In the genomic region with DNA sequence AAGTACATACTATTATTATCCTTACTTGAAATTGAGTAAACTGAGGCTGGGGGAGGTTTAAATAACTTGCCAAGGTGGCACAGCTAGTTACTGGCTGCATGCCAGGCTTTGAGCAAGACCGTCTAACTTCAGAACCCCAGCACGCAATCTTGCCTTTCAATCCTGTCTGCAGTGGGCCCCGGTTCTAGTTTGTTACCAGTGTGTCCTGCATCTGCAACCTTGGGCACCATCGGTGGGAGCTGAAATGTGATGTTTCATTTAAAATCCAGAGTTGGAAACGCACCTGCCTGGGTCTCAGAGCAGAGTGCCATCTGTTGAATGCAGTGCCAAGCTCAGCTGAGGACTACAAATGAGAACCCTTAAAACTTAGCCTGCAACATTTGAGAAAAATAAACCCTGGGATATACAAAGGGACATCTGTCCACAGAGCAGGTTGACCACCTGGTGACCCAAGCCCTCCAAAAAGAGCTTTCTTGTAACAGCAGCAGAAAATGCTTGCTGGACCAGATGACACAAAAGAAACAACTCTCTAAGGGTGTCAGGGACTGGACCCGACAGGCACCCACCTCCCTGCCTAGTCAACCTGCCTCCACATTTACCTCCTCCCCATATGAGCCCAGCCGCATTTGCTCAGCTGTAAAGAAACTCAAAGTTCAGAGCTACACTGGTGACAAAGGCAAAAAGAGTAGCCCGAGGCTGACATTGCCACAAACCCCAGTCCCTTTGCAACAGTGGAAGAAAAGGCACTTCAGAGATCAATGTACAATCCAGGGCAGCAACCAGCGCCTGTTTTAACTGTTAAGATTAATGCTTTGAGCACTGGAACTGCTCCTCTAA, we compare ENCODE assay signal across 1 cellular context.
TF ChIP-seq lines count a peak whose summit lies in the region.

No MANE protein-coding gene starts in this region.

TF ChIP-seq in HepG2, 621 proteins besides CTCF, POLR2A, EP300 and RAD21 (continued from another document and continues in another):
- TF ChIP-seq, protein P1, sequence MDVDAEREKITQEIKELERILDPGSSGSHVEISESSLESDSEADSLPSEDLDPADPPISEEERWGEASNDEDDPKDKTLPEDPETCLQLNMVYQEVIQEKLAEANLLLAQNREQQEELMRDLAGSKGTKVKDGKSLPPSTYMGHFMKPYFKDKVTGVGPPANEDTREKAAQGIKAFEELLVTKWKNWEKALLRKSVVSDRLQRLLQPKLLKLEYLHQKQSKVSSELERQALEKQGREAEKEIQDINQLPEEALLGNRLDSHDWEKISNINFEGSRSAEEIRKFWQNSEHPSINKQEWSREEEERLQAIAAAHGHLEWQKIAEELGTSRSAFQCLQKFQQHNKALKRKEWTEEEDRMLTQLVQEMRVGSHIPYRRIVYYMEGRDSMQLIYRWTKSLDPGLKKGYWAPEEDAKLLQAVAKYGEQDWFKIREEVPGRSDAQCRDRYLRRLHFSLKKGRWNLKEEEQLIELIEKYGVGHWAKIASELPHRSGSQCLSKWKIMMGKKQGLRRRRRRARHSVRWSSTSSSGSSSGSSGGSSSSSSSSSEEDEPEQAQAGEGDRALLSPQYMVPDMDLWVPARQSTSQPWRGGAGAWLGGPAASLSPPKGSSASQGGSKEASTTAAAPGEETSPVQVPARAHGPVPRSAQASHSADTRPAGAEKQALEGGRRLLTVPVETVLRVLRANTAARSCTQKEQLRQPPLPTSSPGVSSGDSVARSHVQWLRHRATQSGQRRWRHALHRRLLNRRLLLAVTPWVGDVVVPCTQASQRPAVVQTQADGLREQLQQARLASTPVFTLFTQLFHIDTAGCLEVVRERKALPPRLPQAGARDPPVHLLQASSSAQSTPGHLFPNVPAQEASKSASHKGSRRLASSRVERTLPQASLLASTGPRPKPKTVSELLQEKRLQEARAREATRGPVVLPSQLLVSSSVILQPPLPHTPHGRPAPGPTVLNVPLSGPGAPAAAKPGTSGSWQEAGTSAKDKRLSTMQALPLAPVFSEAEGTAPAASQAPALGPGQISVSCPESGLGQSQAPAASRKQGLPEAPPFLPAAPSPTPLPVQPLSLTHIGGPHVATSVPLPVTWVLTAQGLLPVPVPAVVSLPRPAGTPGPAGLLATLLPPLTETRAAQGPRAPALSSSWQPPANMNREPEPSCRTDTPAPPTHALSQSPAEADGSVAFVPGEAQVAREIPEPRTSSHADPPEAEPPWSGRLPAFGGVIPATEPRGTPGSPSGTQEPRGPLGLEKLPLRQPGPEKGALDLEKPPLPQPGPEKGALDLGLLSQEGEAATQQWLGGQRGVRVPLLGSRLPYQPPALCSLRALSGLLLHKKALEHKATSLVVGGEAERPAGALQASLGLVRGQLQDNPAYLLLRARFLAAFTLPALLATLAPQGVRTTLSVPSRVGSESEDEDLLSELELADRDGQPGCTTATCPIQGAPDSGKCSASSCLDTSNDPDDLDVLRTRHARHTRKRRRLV (CRISPR knock-in tag; IDR thresholded peaks at IDR 0.05): no peak
- no peak for TF ChIP-seq ZNF660 (CRISPR knock-in tag; IDR thresholded peaks at IDR 0.05; ENCODE audit: borderline replicate concordance, low read depth)
- TF ChIP-seq, protein P2, sequence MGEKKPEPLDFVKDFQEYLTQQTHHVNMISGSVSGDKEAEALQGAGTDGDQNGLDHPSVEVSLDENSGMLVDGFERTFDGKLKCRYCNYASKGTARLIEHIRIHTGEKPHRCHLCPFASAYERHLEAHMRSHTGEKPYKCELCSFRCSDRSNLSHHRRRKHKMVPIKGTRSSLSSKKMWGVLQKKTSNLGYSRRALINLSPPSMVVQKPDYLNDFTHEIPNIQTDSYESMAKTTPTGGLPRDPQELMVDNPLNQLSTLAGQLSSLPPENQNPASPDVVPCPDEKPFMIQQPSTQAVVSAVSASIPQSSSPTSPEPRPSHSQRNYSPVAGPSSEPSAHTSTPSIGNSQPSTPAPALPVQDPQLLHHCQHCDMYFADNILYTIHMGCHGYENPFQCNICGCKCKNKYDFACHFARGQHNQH (CRISPR knock-in tag; IDR thresholded peaks at IDR 0.05): no peak
- TF ChIP-seq, protein P3, sequence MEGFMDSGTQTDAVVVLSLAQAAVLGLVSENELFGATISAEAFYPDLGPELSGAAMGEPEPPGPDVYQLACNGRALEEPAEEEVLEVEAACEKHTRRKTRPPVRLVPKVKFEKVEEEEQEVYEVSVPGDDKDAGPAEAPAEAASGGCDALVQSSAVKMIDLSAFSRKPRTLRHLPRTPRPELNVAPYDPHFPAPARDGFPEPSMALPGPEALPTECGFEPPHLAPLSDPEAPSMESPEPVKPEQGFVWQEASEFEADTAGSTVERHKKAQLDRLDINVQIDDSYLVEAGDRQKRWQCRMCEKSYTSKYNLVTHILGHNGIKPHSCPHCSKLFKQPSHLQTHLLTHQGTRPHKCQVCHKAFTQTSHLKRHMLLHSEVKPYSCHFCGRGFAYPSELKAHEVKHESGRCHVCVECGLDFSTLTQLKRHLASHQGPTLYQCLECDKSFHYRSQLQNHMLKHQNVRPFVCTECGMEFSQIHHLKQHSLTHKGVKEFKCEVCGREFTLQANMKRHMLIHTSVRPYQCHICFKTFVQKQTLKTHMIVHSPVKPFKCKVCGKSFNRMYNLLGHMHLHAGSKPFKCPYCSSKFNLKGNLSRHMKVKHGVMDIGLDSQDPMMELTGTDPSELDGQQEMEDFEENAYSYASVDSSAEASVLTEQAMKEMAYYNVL (CRISPR knock-in tag; IDR thresholded peaks at IDR 0.05; ENCODE audit: borderline replicate concordance): no peak
- no peak for TF ChIP-seq TAF15 (IDR thresholded peaks at IDR 0.05; ENCODE audit: low read depth, low read length, poor library complexity, severe bottlenecking)
- TF ChIP-seq, protein P4, sequence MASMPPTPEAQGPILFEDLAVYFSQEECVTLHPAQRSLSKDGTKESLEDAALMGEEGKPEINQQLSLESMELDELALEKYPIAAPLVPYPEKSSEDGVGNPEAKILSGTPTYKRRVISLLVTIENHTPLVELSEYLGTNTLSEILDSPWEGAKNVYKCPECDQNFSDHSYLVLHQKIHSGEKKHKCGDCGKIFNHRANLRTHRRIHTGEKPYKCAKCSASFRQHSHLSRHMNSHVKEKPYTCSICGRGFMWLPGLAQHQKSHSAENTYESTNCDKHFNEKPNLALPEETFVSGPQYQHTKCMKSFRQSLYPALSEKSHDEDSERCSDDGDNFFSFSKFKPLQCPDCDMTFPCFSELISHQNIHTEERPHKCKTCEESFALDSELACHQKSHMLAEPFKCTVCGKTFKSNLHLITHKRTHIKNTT (CRISPR knock-in tag; IDR thresholded peaks at IDR 0.05): no peak
- no peak for TF ChIP-seq ZFP37 (CRISPR knock-in tag; IDR thresholded peaks at IDR 0.05; ENCODE audit: borderline replicate concordance)
- TF ChIP-seq, protein P5, sequence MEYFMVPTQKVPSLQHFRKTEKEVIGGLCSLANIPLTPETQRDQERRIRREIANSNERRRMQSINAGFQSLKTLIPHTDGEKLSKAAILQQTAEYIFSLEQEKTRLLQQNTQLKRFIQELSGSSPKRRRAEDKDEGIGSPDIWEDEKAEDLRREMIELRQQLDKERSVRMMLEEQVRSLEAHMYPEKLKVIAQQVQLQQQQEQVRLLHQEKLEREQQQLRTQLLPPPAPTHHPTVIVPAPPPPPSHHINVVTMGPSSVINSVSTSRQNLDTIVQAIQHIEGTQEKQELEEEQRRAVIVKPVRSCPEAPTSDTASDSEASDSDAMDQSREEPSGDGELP (IDR thresholded peaks at IDR 0.05; ENCODE audit: borderline replicate concordance, low read depth): peak; percentile 99
- no peak for TF ChIP-seq ZFAT (CRISPR knock-in tag; conservative IDR thresholded peaks at IDR 0.05)
- no peak for TF ChIP-seq RFX1 (IDR thresholded peaks at IDR 0.05)
- TF ChIP-seq ZFP36L1 (CRISPR knock-in tag; IDR thresholded peaks at IDR 0.05): no peak
- 0 out of 2 replicates have a peak, but pooled peaks have one; percentile 1 for TF ChIP-seq SMARCC2 (IDR thresholded peaks at IDR 0.05)
- TF ChIP-seq, protein P6, sequence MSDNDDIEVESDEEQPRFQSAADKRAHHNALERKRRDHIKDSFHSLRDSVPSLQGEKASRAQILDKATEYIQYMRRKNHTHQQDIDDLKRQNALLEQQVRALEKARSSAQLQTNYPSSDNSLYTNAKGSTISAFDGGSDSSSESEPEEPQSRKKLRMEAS (IDR thresholded peaks at IDR 0.05): peak; percentile 44; the same call in 1 of the 2 replicates
- no peak for TF ChIP-seq TCF12 (IDR thresholded peaks at IDR 0.05)
- TF ChIP-seq TCF12 (CRISPR knock-in tag; IDR thresholded peaks at IDR 0.05): no peak
- TF ChIP-seq RFXAP (CRISPR knock-in tag; IDR thresholded peaks at IDR 0.05; ENCODE audit: borderline replicate concordance): no peak
- TF ChIP-seq HNRNPL (IDR thresholded peaks at IDR 0.05; ENCODE audit: low read depth, low read length): no peak
- TF ChIP-seq ZNF3 (CRISPR knock-in tag; IDR thresholded peaks at IDR 0.05): 0 out of 2 replicates have a peak, but pooled peaks have one; percentile 35
- TF ChIP-seq, protein P7, sequence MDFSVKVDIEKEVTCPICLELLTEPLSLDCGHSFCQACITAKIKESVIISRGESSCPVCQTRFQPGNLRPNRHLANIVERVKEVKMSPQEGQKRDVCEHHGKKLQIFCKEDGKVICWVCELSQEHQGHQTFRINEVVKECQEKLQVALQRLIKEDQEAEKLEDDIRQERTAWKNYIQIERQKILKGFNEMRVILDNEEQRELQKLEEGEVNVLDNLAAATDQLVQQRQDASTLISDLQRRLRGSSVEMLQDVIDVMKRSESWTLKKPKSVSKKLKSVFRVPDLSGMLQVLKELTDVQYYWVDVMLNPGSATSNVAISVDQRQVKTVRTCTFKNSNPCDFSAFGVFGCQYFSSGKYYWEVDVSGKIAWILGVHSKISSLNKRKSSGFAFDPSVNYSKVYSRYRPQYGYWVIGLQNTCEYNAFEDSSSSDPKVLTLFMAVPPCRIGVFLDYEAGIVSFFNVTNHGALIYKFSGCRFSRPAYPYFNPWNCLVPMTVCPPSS (IDR thresholded peaks at IDR 0.05): no peak
- TF ChIP-seq ZNF570 (CRISPR knock-in tag; IDR thresholded peaks at IDR 0.05; ENCODE audit: borderline replicate concordance): no peak
- TF ChIP-seq ERF (CRISPR knock-in tag; IDR thresholded peaks at IDR 0.05): no peak
- TF ChIP-seq ISL2 (CRISPR knock-in tag; IDR thresholded peaks at IDR 0.05): no peak; the same call in 1 of the 2 replicates
- TF ChIP-seq MED8 (CRISPR knock-in tag; IDR thresholded peaks at IDR 0.05; ENCODE audit: insufficient replicate concordance): no peak
- peak in 1 of 2 experiments; percentile 15; a peak in 1 of 4 replicates for TF ChIP-seq MAFK (conservative IDR thresholded peaks at IDR 0.05 in 1 of 2, IDR thresholded peaks at IDR 0.05 in 1 of 2; ENCODE audit: low read length in 2 of 2)
- peak; percentile 74 for TF ChIP-seq YEATS4 (CRISPR knock-in tag; IDR thresholded peaks at IDR 0.05; ENCODE audit: borderline replicate concordance)
- no peak; the same call in 1 of the 2 replicates for TF ChIP-seq KDM5A (IDR thresholded peaks at IDR 0.05; ENCODE audit: borderline replicate concordance, low read length)
- TF ChIP-seq, protein P8, sequence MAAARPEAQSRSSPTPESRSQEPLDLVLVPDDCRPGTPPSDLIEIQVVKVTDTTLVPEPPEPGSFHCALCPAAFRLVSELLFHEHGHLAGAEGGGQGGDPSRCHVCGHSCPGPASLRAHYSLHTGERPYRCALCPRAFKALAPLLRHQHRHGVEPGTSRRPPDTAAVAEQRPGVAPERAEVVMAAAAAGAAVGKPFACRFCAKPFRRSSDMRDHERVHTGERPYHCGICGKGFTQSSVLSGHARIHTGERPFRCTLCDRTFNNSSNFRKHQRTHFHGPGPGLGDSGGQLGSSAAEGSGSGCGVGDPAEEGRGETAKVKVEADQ (CRISPR knock-in tag; IDR thresholded peaks at IDR 0.05; ENCODE audit: borderline replicate concordance): no peak
- no peak for TF ChIP-seq HIVEP1 (CRISPR knock-in tag; IDR thresholded peaks at IDR 0.05)
- TF ChIP-seq SOX6 (IDR thresholded peaks at IDR 0.05): no peak
- no peak for TF ChIP-seq SOX6 (CRISPR knock-in tag; IDR thresholded peaks at IDR 0.05)
- TF ChIP-seq DPF2 (CRISPR knock-in tag; IDR thresholded peaks at IDR 0.05; ENCODE audit: borderline replicate concordance, low read depth): peak; percentile 47; the same call in 1 of the 2 replicates
- TF ChIP-seq MED1 (CRISPR knock-in tag; IDR thresholded peaks at IDR 0.05): no peak
- TF ChIP-seq, protein P9, sequence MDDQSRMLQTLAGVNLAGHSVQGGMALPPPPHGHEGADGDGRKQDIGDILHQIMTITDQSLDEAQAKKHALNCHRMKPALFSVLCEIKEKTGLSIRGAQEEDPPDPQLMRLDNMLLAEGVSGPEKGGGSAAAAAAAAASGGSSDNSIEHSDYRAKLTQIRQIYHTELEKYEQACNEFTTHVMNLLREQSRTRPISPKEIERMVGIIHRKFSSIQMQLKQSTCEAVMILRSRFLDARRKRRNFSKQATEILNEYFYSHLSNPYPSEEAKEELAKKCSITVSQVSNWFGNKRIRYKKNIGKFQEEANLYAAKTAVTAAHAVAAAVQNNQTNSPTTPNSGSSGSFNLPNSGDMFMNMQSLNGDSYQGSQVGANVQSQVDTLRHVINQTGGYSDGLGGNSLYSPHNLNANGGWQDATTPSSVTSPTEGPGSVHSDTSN (CRISPR knock-in tag; IDR thresholded peaks at IDR 0.05; ENCODE audit: borderline replicate concordance): no peak
- no peak for TF ChIP-seq AHR (CRISPR knock-in tag; IDR thresholded peaks at IDR 0.05)
- TF ChIP-seq ZNF317 (CRISPR knock-in tag; IDR thresholded peaks at IDR 0.05): peak; percentile 55; the same call in 1 of the 2 replicates
- TF ChIP-seq SMC3 (IDR thresholded peaks at IDR 0.05; ENCODE audit: low read length): no peak
- no peak for TF ChIP-seq ASH2L (IDR thresholded peaks at IDR 0.05; ENCODE audit: insufficient read length, low read depth, low read length)
- TF ChIP-seq ZNF816 (CRISPR knock-in tag; IDR thresholded peaks at IDR 0.05; ENCODE audit: borderline replicate concordance): no peak; the same call in 1 of the 2 replicates
- no peak for TF ChIP-seq GABPA (IDR thresholded peaks at IDR 0.05; ENCODE audit: low read depth, low read length)
- no peak for TF ChIP-seq GABPA (CRISPR knock-in tag; IDR thresholded peaks at IDR 0.05; ENCODE audit: low read depth)
- 0 out of 2 replicates have a peak, but pooled peaks have one; percentile 28 for TF ChIP-seq MIER2 (CRISPR knock-in tag; IDR thresholded peaks at IDR 0.05)
- TF ChIP-seq, protein P10, sequence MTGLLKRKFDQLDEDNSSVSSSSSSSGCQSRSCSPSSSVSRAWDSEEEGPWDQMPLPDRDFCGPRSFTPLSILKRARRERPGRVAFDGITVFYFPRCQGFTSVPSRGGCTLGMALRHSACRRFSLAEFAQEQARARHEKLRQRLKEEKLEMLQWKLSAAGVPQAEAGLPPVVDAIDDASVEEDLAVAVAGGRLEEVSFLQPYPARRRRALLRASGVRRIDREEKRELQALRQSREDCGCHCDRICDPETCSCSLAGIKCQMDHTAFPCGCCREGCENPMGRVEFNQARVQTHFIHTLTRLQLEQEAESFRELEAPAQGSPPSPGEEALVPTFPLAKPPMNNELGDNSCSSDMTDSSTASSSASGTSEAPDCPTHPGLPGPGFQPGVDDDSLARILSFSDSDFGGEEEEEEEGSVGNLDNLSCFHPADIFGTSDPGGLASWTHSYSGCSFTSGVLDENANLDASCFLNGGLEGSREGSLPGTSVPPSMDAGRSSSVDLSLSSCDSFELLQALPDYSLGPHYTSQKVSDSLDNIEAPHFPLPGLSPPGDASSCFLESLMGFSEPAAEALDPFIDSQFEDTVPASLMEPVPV (CRISPR knock-in tag; IDR thresholded peaks at IDR 0.05): no peak
- TF ChIP-seq, protein P11, sequence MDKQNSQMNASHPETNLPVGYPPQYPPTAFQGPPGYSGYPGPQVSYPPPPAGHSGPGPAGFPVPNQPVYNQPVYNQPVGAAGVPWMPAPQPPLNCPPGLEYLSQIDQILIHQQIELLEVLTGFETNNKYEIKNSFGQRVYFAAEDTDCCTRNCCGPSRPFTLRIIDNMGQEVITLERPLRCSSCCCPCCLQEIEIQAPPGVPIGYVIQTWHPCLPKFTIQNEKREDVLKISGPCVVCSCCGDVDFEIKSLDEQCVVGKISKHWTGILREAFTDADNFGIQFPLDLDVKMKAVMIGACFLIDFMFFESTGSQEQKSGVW (CRISPR knock-in tag; IDR thresholded peaks at IDR 0.05; ENCODE audit: borderline replicate concordance): no peak
- TF ChIP-seq NR2C2 (CRISPR knock-in tag; IDR thresholded peaks at IDR 0.05; ENCODE audit: borderline replicate concordance): no peak; the same call in 1 of the 2 replicates
- TF ChIP-seq POLR2AphosphoS2 (IDR thresholded peaks at IDR 0.05; ENCODE audit: low read depth, low read length): no peak
